Comparison of ENCODE assay signal across 26 cellular contexts in the genomic region with DNA sequence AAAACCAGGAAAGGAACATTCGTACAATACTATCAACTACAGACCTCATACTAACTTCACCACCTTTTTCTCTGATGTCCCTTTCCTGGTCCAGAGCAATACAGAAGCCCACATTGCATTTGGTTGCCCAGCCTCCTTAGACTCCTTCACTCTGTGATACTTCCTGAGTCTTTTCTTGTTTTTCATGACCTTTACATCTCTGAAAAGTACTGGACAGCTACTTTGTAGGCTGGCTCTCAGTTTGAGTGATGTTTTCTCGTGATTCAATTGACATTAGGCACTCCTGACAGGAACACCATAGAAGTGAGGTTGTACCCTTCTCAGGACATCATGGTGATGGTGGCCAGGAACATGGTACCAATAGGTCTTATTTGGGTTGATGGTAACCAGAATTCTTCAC.
DNase-seq lines count a peak whose midpoint lies in the region; ATAC-seq and TF ChIP-seq lines count a peak whose summit lies in the region.
"Had no signal": no experiment of that assay in that cellular context is flagged by ENCODE, and none has a peak within 500 bp of the region (broad histone marks: within the 10 kb centered on the region; RNA-seq: fewer than 3 reads in every experiment).

No MANE protein-coding gene starts in this region.

- H4K20me1 ChIP-seq in Loucy (ENCODE audit: insufficient read depth, low read length, poor library complexity, severe bottlenecking): no peaks in the 10 kb centered on the region

- H3K4me1 Mint-ChIP-seq in CD14-positive monocyte (peaks cover 23% of the 10 kb centered on the region), nephron progenitor cell (peaks cover 4% of the 10 kb centered on the region)

- H3F3A ChIP-seq in Loucy (ENCODE audit: low read depth): no peaks in the 10 kb centered on the region

- H3K27me3 Mint-ChIP-seq in CD14-positive monocyte (ENCODE audit: low read depth in 3 of 3) (peaks cover 0 to 2% (median 2%) of the 10 kb centered on the region in 3 donors), nephron progenitor cell (ENCODE audit: low read depth, poor library complexity) (no peaks in the 10 kb centered on the region)
- H3K27me3 Mint-ChIP-seq: activated CD4-positive, alpha-beta T cell treated with anti-CD3 and anti-CD28 coated beads, Interleukin-2, amount 10 ng/mL, durations not matched to agents 7 days and 5 days; dendritic cell treated with granulocyte-macrophage colony-stimulating factor and Interleukin-4, amounts not matched to agents 40 ng/mL and 50 ng/mL, for 4 days; T-helper 17 cell had no signal

- peaks cover 61% of the 10 kb centered on the region for H3K4me1 ChIP-seq in Loucy (ENCODE audit: insufficient read depth, low read length, poor library complexity, severe bottlenecking)
- H3K4me1 ChIP-seq: psoas muscle, uterus had no signal

- DNase-seq in GM12865 (ENCODE audit: low read depth) (peak; percentile 8), CD14-positive monocyte (ENCODE audit: low spot score) (no peak), head of caudate nucleus (no peak), midbrain (lab: John Stamatoyannopoulos, UW) (no peak), nephron progenitor cell (no peak)
- DNase-seq: ACHN; activated CD4-positive, alpha-beta T cell treated with anti-CD3 and anti-CD28 coated beads, Interleukin-2, amount 10 ng/mL, durations not matched to agents 7 days and 5 days; activated naive CD4-positive, alpha-beta T cell treated with anti-CD3 and anti-CD28 coated beads, Interleukin-2, amount 50 U/mL, for 16 hours; anterior cingulate cortex; CD8-positive, alpha-beta T cell; DMS153; glutamatergic neuron; GOT3; NCI-H1436 treated with DMSO at 0.1 percent for 48 hours; NCI-H510A; NK-92 treated with Interleukin-12 subunit alpha and Interleukin-12 subunit beta, amount 100 ng/mL, for 24 hours; psoas muscle; T-helper 17 cell; uterus; WERI-Rb-1 had no signal

- H3K27ac Mint-ChIP-seq in CD14-positive monocyte: no peak overlapping the region
- H3K27ac Mint-ChIP-seq in nephron progenitor cell: no peak overlapping the region
- H3K27ac Mint-ChIP-seq: activated CD4-positive, alpha-beta T cell treated with anti-CD3 and anti-CD28 coated beads, Interleukin-2, amount 10 ng/mL, durations not matched to agents 7 days and 5 days; activated T-helper 1 cell treated with anti-CD3 and anti-CD28 coated beads, Interleukin-12 subunit alpha, Interleukin-12 subunit beta, Interleukin-2, Interleukin-4 antibody, amounts not matched to agents 30 ng/mL and 10 ng/mL and 1 ng/mL, durations not matched to agents 14 hours and 24 hours and 36 hours; CD8-positive, alpha-beta T cell; dendritic cell treated with granulocyte-macrophage colony-stimulating factor and Interleukin-4, amounts not matched to agents 40 ng/mL and 50 ng/mL, for 4 days; T-helper 17 cell had no signal

- peak overlapping the region; percentile 26; the same call in 1 of the 2 replicates for H2AFZ ChIP-seq in Loucy (ENCODE audit: low read length)

- H3K9me3 ChIP-seq in Loucy (ENCODE audit: insufficient read depth, low read depth, low read length): peaks cover 6% of the 10 kb centered on the region; the same call in 1 of the 2 replicates
- H3K9me3 ChIP-seq: neutrophil, uterus had no signal

- H3K36me3 Mint-ChIP-seq in CD14-positive monocyte: no peaks in the 10 kb centered on the region
- no peaks in the 10 kb centered on the region for H3K36me3 Mint-ChIP-seq in nephron progenitor cell (ENCODE audit: low read depth)
- H3K36me3 Mint-ChIP-seq: CD8-positive, alpha-beta T cell had no signal

- no peak overlapping the region for H3K4me2 ChIP-seq in Loucy (ENCODE audit: low read depth, low read length, poor library complexity, severe bottlenecking)

- H3K9ac ChIP-seq in Loucy (ENCODE audit: low read depth, low read length, poor library complexity, severe bottlenecking): no peak overlapping the region

- ATAC-seq in GM21447 (IDR thresholded peaks at IDR 0.05; ENCODE audit: unreplicated experiment) (peak; percentile 31), HG02852 (IDR thresholded peaks at IDR 0.05; ENCODE audit: unreplicated experiment) (peak; percentile 22)
- ATAC-seq: CD8-positive, alpha-beta T cell; psoas muscle; T-helper 17 cell had no signal

- no peaks in the 10 kb centered on the region for H3K79me2 ChIP-seq in Loucy (ENCODE audit: insufficient read depth, low read length)

- intact Hi-C loops in CD14-positive monocyte (cut with micrococcal nuclease): no loop called here
- intact Hi-C loops in head of caudate nucleus (cut with DNase I): no loop called here

- H3K4me3 ChIP-seq in GM12865 (ENCODE audit: low read depth, low read length) (no peak overlapping the region), Loucy (ENCODE audit: low read length, poor library complexity, severe bottlenecking) (no peak overlapping the region)
- H3K4me3 ChIP-seq: psoas muscle, uterus had no signal

- no peaks in the 10 kb centered on the region for H3K27me3 ChIP-seq in Loucy (ENCODE audit: insufficient read depth, low read length, poor library complexity, severe bottlenecking)
- H3K27me3 ChIP-seq: neutrophil, uterus had no signal

- no peaks in the 10 kb centered on the region for H3K36me3 ChIP-seq in Loucy (ENCODE audit: insufficient read depth, low read length)
- H3K36me3 ChIP-seq: neutrophil, uterus, WERI-Rb-1 had no signal

- H3K4me3 Mint-ChIP-seq in CD14-positive monocyte (no peak overlapping the region), nephron progenitor cell (no peak overlapping the region)
- H3K4me3 Mint-ChIP-seq: activated CD4-positive, alpha-beta T cell treated with anti-CD3 and anti-CD28 coated beads, Interleukin-2, amount 10 ng/mL, durations not matched to agents 7 days and 5 days; activated T-helper 1 cell treated with anti-CD3 and anti-CD28 coated beads, Interleukin-12 subunit alpha, Interleukin-12 subunit beta, Interleukin-2, Interleukin-4 antibody, amounts not matched to agents 30 ng/mL and 10 ng/mL and 1 ng/mL, durations not matched to agents 14 hours and 24 hours and 36 hours; CD8-positive, alpha-beta T cell; dendritic cell treated with granulocyte-macrophage colony-stimulating factor and Interleukin-4, amounts not matched to agents 40 ng/mL and 50 ng/mL, for 4 days; T-helper 17 cell had no signal

- TF ChIP-seq CTCF in GM12865 (IDR thresholded peaks at IDR 0.05; ENCODE audit: insufficient read depth, low read depth, low read length, missing control alignments): no peak
- no peak for TF ChIP-seq CTCF in Loucy (conservative IDR thresholded peaks at IDR 0.05; ENCODE audit: low read length)
- no peak for TF ChIP-seq CTCF in CD14-positive monocyte (IDR thresholded peaks at IDR 0.05)
- no peak for TF ChIP-seq CTCF in nephron progenitor cell (IDR thresholded peaks at IDR 0.05)

- H3K9me2 ChIP-seq in Loucy (replicated peaks; ENCODE audit: low read depth, low read length): no peaks in the 10 kb centered on the region; the same call in 1 of the 2 replicates

- H3K9me3 Mint-ChIP-seq in CD14-positive monocyte (peaks cover 0 to 6% (median 2%) of the 10 kb centered on the region in 7 donors), nephron progenitor cell (peaks cover 8% of the 10 kb centered on the region)
- H3K9me3 Mint-ChIP-seq: dendritic cell treated with granulocyte-macrophage colony-stimulating factor and Interleukin-4, amounts not matched to agents 40 ng/mL and 50 ng/mL, for 4 days had no signal
